10 cellular contexts compared by ENCODE assay signal in the genomic region with DNA sequence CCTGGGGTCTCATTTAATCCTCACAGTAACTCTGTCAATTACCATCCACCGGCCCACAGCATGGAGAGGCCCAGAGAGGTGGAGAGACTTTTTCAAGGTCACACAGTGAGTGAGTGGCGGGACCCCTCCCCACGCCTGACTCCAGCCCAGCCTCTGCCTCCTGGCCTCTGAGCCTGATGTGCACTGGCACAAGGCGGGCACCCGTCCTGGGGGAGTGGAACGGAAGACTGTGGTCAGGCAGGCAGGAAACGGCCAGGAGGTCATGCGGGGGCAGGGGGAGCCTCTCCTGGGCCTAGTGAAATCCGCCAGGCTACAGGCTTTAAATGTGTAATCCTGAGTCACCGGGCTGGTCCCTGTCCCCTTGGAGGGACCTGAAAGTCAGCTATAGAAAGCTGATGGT. TPM values are rescaled to one million over a fixed set of nuclear protein-coding genes. Genes with fewer than 3 reads are reported as not detected.
DNase-seq lines count a peak whose midpoint lies in the region; ATAC-seq, FAIRE-seq and TF ChIP-seq lines count a peak whose summit lies in the region.
"Had no signal": no experiment of that assay in that cellular context is flagged by ENCODE, and none has a peak within 500 bp of the region (broad histone marks: within the 10 kb centered on the region; RNA-seq: fewer than 3 reads in every experiment).

No MANE protein-coding gene starts in this region.

- peaks cover 0 to 33% of the 10 kb centered on the region in 2 donors for H3K4me1 ChIP-seq in right atrium auricular region

- FAIRE-seq in urothelium cell line (lab: Jason Lieb, UNC): no peak

- no peaks in the 10 kb centered on the region for H3K27me3 Mint-ChIP-seq in Calu3 (ENCODE audit: unreplicated experiment)
- H3K27me3 Mint-ChIP-seq: CD8-positive, alpha-beta memory T cell had no signal

- H3K36me3 Mint-ChIP-seq in Calu3 (ENCODE audit: insufficient read depth, unreplicated experiment): no peaks in the 10 kb centered on the region

- H3K4me3 ChIP-seq in right atrium auricular region: no peak overlapping the region

- peaks cover 21% of the 10 kb centered on the region for H3K36me3 ChIP-seq in right atrium auricular region

- H3K9me3 Mint-ChIP-seq in Calu3 (ENCODE audit: low read depth, unreplicated experiment): no peaks in the 10 kb centered on the region
- H3K9me3 Mint-ChIP-seq: CD8-positive, alpha-beta memory T cell had no signal

- ATAC-seq in Right ventricle myocardium inferior (peak; percentile 3), GM19035 (IDR thresholded peaks at IDR 0.05; ENCODE audit: unreplicated experiment) (no peak)

- TF ChIP-seq CTCF in right atrium auricular region (IDR thresholded peaks at IDR 0.05): no peak
- no peak for TF ChIP-seq CTCF in Calu3 (IDR thresholded peaks at IDR 0.05; ENCODE audit: unreplicated experiment)

- no peak overlapping the region for H3K27ac Mint-ChIP-seq in Calu3 (ENCODE audit: unreplicated experiment)

- intact Hi-C loops in Right ventricle myocardium inferior (cut with DNase I) (no loop called here), Calu3 (cut with micrococcal nuclease; ENCODE audit: unreplicated experiment) (no loop called here)

- CTCF ChIA-PET in Calu3 (lab: Charles Lee): no interaction called here

- no peaks in the 10 kb centered on the region for H3K9me3 ChIP-seq in right atrium auricular region

- no TSS peak for BruUV-seq in Calu3 (replicated peaks; lab: Mats Ljungman, UMichigan)

- no peaks in the 10 kb centered on the region for H3K4me1 Mint-ChIP-seq in Calu3 (ENCODE audit: low read depth, unreplicated experiment)

- DNase-seq in Right ventricle myocardium inferior (ENCODE audit: missing footprints) (peak; percentile 66), right atrium auricular region (ENCODE audit: low spot score) (no peak), SKM-1 (lab: John Stamatoyannopoulos, UW; ENCODE audit: unreplicated experiment) (peak; percentile 66), hepatic stellate cell (ENCODE audit: low spot score) (peak; percentile 61), urothelium cell line (ENCODE audit: low spot score) (peak; percentile 43), NCI-H526 treated with DMSO at 0.1 percent for 48 hours (lab: John Stamatoyannopoulos, UW) (no peak), Calu3 (no peak)
- DNase-seq: effector memory CD4-positive, alpha-beta T cell had no signal

- H3K4me3 Mint-ChIP-seq in Calu3 (ENCODE audit: low read depth, unreplicated experiment): no peak overlapping the region

- no peaks in the 10 kb centered on the region for H3K27me3 ChIP-seq in right atrium auricular region

- H3K27ac ChIP-seq in right atrium auricular region: no peak overlapping the region

RNA-seq across cellular contexts. Expression of a gene that starts 32.2 kb away (rescaled TPM):
- total RNA-seq in Right ventricle myocardium inferior (60.1 TPM), right atrium auricular region (10 to 100 TPM; 45.6 to 85.9 TPM), Calu3 (2022) (0.98 and 1.4 TPM in 2 replicates)

Comparison
In these comparisons a context has a peak if more than half of its experiments do, and no peak if none do; other contexts are left out.
1. DNase-seq: peak in Right ventricle myocardium inferior (single experiment), SKM-1 (single experiment), hepatic stellate cell (single experiment) and urothelium cell line (single experiment); none in right atrium auricular region (single experiment), NCI-H526 treated with DMSO at 0.1 percent for 48 hours (single experiment) and Calu3 (single experiment).
2. RNA of a gene that starts 32.2 kb away (total RNA-seq): 45.6 to 85.9 TPM in right atrium auricular region and 60.1 TPM in Right ventricle myocardium inferior (single experiment); 0.98 to 1.4 TPM in Calu3; every median in the first group is over 10 times any median in the second.